10 cellular contexts compared by ENCODE assay signal in genomic region chr2:232876978-232877441, GRCh38. TPM values are rescaled to one million over a fixed set of nuclear protein-coding genes. Genes with fewer than 3 reads are reported as not detected.
DNase-seq lines count a peak whose midpoint lies in the region; ATAC-seq and TF ChIP-seq lines count a peak whose summit lies in the region.
"Had no signal": no experiment of that assay in that cellular context is flagged by ENCODE, and none has a peak within 500 bp of the region (broad histone marks: within the 10 kb centered on the region; RNA-seq: fewer than 3 reads in every experiment).

No MANE protein-coding gene starts in this region.

- H3K27me3 Mint-ChIP-seq in chondrocyte (ENCODE audit: low read depth) = peaks cover 6% of the 10 kb centered on the region

- H3K36me3 ChIP-seq in Panc1 (ENCODE audit: control insufficient read depth, insufficient read depth, low read length) (no peaks in the 10 kb centered on the region), heart right ventricle (no peaks in the 10 kb centered on the region), rectal smooth muscle tissue (ENCODE audit: control insufficient read depth, insufficient read depth, low read length) (no peaks in the 10 kb centered on the region)

- H3K9me3 ChIP-seq in Panc1 (ENCODE audit: control insufficient read depth, insufficient read depth, low read depth, low read length) (no peaks in the 10 kb centered on the region), heart right ventricle (no peaks in the 10 kb centered on the region)

- TF ChIP-seq CTCF in GM12864 (IDR thresholded peaks at IDR 0.05; ENCODE audit: low read depth, low read length, missing control alignments) (no peak), Panc1 (IDR thresholded peaks at IDR 0.05) (no peak), heart right ventricle (IDR thresholded peaks at IDR 0.05) (no peak), chondrocyte (IDR thresholded peaks at IDR 0.05) (no peak)

- ATAC-seq in Panc1 (peak; percentile 31), heart right ventricle (peak in 1 of 8 donors; percentile 7), HG02678 (IDR thresholded peaks at IDR 0.05; ENCODE audit: unreplicated experiment) (no peak), GM18870 (IDR thresholded peaks at IDR 0.05; ENCODE audit: unreplicated experiment) (no peak)

- H3K27me3 ChIP-seq in Panc1 (ENCODE audit: control insufficient read depth, insufficient read depth, low read length) (no peaks in the 10 kb centered on the region), heart right ventricle (peaks cover 17 to 34% (median 28%) of the 10 kb centered on the region in 7 donors), rectal smooth muscle tissue (ENCODE audit: control insufficient read depth, insufficient read depth, low read length) (peaks cover 7% of the 10 kb centered on the region)

- H3K27ac ChIP-seq in Panc1 (ENCODE audit: low read length) = peak overlapping the region; percentile 78
- no peak overlapping the region for H3K27ac ChIP-seq in heart right ventricle
- no peak overlapping the region for H3K27ac ChIP-seq in rectal smooth muscle tissue (ENCODE audit: low read depth, low read length)
- H3K27ac ChIP-seq: epithelial cell of prostate had no signal

- H3K4me3 Mint-ChIP-seq in chondrocyte (ENCODE audit: unreplicated experiment) = no peak overlapping the region

- peaks cover 6% of the 10 kb centered on the region for H3K4me1 Mint-ChIP-seq in chondrocyte (ENCODE audit: low read depth)

- H3K4me1 ChIP-seq in Panc1 (ENCODE audit: control insufficient read depth, insufficient read depth, low read length) (peaks cover 26% of the 10 kb centered on the region), heart right ventricle (peaks cover 0 to 18% (median 5%) of the 10 kb centered on the region in 9 donors), rectal smooth muscle tissue (ENCODE audit: control insufficient read depth, insufficient read depth, low read length) (no peaks in the 10 kb centered on the region)

- CTCF ChIA-PET in Panc1 (lab: Charles Lee) = no interaction called here

- 26 to 33% methylated on average over 18 to 21 of the region's 21 CpGs for WGBS in heart right ventricle, 2 donors

- peaks cover 2% of the 10 kb centered on the region for H3K36me3 Mint-ChIP-seq in chondrocyte (ENCODE audit: low read depth)

- intact Hi-C loops in Panc1 (cut with micrococcal nuclease; ENCODE audit: unreplicated experiment) (no loop called here), heart right ventricle (cut with DNase I) (no loop called here)

- H3K27ac Mint-ChIP-seq in chondrocyte (ENCODE audit: unreplicated experiment) = no peak overlapping the region

- no peaks in the 10 kb centered on the region for H3K9me3 Mint-ChIP-seq in chondrocyte (ENCODE audit: low read depth)

- DNase-seq in GM12864 (ENCODE audit: low read depth) (no peak), Panc1 (ENCODE audit: low read depth, low spot score) (no peak), heart right ventricle (no peak), chondrocyte (ENCODE audit: low spot score) (no peak), nucleus accumbens (lab: John Stamatoyannopoulos, UW) (no peak)
- DNase-seq: activated CD4-positive, CD25-positive, alpha-beta regulatory T cell treated with anti-CD3 and anti-CD28 coated beads, Interleukin-2, amount 50 U/mL, for 72 hours had no signal

- in situ Hi-C loops in Panc1 (cut with HindIII; ENCODE audit: low pct_unique_long_range_greater_than_20kb, low sequenced_read_pairs) = no loop called here

- no peak overlapping the region for H3K9ac ChIP-seq in rectal smooth muscle tissue (ENCODE audit: low read length)

- BruUV-seq in Panc1 (replicated peaks; lab: Mats Ljungman, UMichigan) = no TSS peak

- POLR2A ChIA-PET in Panc1 (lab: Charles Lee) = no interaction called here

- H3K4me3 ChIP-seq in GM12864 (ENCODE audit: low read depth, low read length) = peak overlapping the region; percentile 47
- H3K4me3 ChIP-seq in Panc1 (ENCODE audit: low read depth in 2 of 2, low read length in 2 of 2) = peak overlapping the region; percentile 51 to 67
- peak overlapping the region in 9 of 10 donors; percentile 18 to 54 (median 42) for H3K4me3 ChIP-seq in heart right ventricle
- peak overlapping the region; percentile 56 for H3K4me3 ChIP-seq in rectal smooth muscle tissue (ENCODE audit: low read length)

RNA-seq across cellular contexts. Expression of gene SNORC, which starts 6.9 kb away (rescaled TPM):
- total RNA-seq in Panc1 (2021; ENCODE audit: unreplicated experiment) = 6.8 TPM
- 9.5 TPM for polyA plus RNA-seq in Panc1 (2012; ENCODE audit: insufficient read length)
- 1 to 10 TPM in 4 of 10 donors, under 1 TPM in 6; 0.71 to 1.7 (median 0.94) TPM for total RNA-seq in heart right ventricle
- 1 to 10 TPM in 1 of 2 donors, under 1 TPM in 1; 0.70 to 1.6 TPM for polyA plus RNA-seq in heart right ventricle
- total RNA-seq in chondrocyte = 2.1 to 3.4 TPM (median 2.2 TPM) in 3 replicates
